Comparison of ENCODE assay signal across 29 cellular contexts in genomic region chrX:77635372-77635771, GRCh38.
"Had no signal": no experiment of that assay in that cellular context is flagged by ENCODE, and none has a peak within 500 bp of the region (broad histone marks: within the 10 kb centered on the region; RNA-seq: fewer than 3 reads in every experiment).

No MANE protein-coding gene starts in this region.

- H3K27ac ChIP-seq: coronary artery, esophagus squamous epithelium, heart right ventricle, left lung, prostate gland, right atrium auricular region, sigmoid colon, thoracic aorta, tibial nerve, upper lobe of left lung had no signal

- H3K27me3 ChIP-seq: esophagus squamous epithelium, left lung, right atrium auricular region, sigmoid colon, upper lobe of left lung had no signal

- H3K4me3 ChIP-seq: coronary artery, esophagus squamous epithelium, heart right ventricle, left lung, mucosa of descending colon, prostate gland, right atrium auricular region, sigmoid colon, thoracic aorta, tibial nerve, upper lobe of left lung had no signal

- DNase-seq: effector memory CD8-positive, alpha-beta T cell; erythroblast; esophagus squamous epithelium; foreskin melanocyte; glutamatergic neuron; heart right ventricle; hippocampal formation; left cardiac atrium; left lung; mesenchymal stem cell; mucosa of descending colon; naive B cell; sigmoid colon; stimulated activated CD4-positive, alpha-beta T cell treated with anti-CD3 and anti-CD28 coated beads, Interleukin-2, amount 100 ng/mL, for 24 hours; stimulated activated CD4-positive, alpha-beta T cell treated with anti-CD3 and anti-CD28 coated beads, Interleukin-4, amount 100 ng/mL, for 24 hours; stimulated activated naive CD4-positive, alpha-beta T cell treated with Interleukin-2 at 50 U/mL for 16 hours; upper lobe of left lung had no signal

- H3K9me3 ChIP-seq: esophagus squamous epithelium, heart right ventricle, left lung, mucosa of descending colon, prostate gland, right atrium auricular region, sigmoid colon, thoracic aorta, tibial nerve, upper lobe of left lung had no signal

- H3K4me1 ChIP-seq: esophagus squamous epithelium, heart right ventricle, left lung, prostate gland, right atrium auricular region, sigmoid colon, tibial nerve, upper lobe of left lung had no signal

- H3K4me3 Mint-ChIP-seq: effector memory CD8-positive, alpha-beta T cell; mesothelial cell of epicardium; naive B cell; natural killer cell treated with Interleukin-12 subunit alpha and Interleukin-12 subunit beta and Interleukin-15 and Interleukin-18, amount 100 ng/mL, for 72 hours; neural crest cell; stimulated activated effector memory CD8-positive, alpha-beta T cell treated with anti-CD3 and anti-CD28 coated beads, Interleukin-12 subunit alpha, Interleukin-12 subunit beta, amount 100 ng/mL, for 72 hours had no signal

- H3K27ac Mint-ChIP-seq: effector memory CD8-positive, alpha-beta T cell; mesothelial cell of epicardium; stimulated activated effector memory CD8-positive, alpha-beta T cell treated with anti-CD3 and anti-CD28 coated beads, Interleukin-12 subunit alpha, Interleukin-12 subunit beta, amount 100 ng/mL, for 72 hours had no signal

- H3K27me3 Mint-ChIP-seq: effector memory CD8-positive, alpha-beta T cell; naive B cell; natural killer cell treated with Interleukin-12 subunit alpha and Interleukin-12 subunit beta and Interleukin-15 and Interleukin-18, amount 100 ng/mL, for 72 hours had no signal

- H3K9me3 Mint-ChIP-seq: effector memory CD8-positive, alpha-beta T cell; natural killer cell treated with Interleukin-12 subunit alpha and Interleukin-12 subunit beta and Interleukin-15 and Interleukin-18, amount 100 ng/mL, for 72 hours; stimulated activated effector memory CD8-positive, alpha-beta T cell treated with anti-CD3 and anti-CD28 coated beads, Interleukin-12 subunit alpha, Interleukin-12 subunit beta, amount 100 ng/mL, for 72 hours had no signal

- ATAC-seq: effector memory CD8-positive, alpha-beta T cell; heart right ventricle; left cardiac atrium; left lung; mucosa of descending colon; natural killer cell treated with Interleukin-12 subunit alpha and Interleukin-12 subunit beta and Interleukin-15 and Interleukin-18, amount 100 ng/mL, for 72 hours; stimulated activated effector memory CD8-positive, alpha-beta T cell treated with anti-CD3 and anti-CD28 coated beads, Interleukin-12 subunit alpha, Interleukin-12 subunit beta, amount 100 ng/mL, for 72 hours had no signal

- H3K36me3 ChIP-seq: left lung, prostate gland, thoracic aorta had no signal

- FAIRE-seq: endometrium, islet of Langerhans, urothelium cell line had no signal

- H3K4me1 Mint-ChIP-seq: mesothelial cell of epicardium, neural crest cell had no signal
